In the genomic region with DNA sequence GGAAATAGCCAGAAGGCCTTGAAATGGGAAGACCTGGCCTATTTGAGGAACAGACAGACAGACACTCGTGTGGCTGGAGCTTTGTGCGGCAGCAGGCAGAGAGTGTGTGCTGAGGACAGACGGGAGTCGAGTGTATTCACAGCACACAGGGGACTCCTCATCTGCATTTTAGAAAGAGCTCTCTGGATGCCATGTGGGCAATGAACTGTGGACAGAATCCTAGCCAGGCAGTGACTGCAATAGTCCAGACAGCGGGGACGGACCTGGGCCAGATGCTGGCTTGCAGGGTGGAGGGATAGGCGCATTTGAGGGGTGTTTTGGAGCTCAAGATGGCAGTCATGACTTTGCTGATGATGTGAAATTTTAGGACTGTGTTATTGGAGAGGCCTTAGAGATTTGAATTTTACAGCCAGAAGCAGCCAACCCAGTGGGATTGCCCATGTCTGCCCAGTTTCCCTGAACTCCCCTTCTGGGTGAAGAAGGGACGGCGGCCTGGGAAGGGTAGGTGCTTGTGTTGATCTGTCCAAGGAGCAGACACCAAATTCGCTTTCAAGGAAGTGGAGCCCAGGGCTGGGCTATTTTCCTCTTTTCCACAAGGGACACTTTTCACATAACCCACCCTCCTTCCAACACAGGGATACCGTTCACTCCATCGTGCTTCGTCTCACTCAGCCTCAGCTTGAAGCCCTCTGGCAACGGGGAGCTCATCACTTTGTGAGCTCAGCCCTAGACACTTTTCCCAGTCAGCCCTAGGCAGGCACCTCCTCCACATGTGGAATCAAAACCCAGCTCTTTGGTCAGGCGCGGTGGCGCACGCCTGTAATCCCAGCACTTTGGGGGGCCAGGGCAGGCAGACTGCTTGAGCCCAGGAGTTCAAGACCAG, we compare ENCODE assay signal across 9 cellular contexts. TPM values are rescaled to one million over a fixed set of nuclear protein-coding genes. Genes with fewer than 3 reads are reported as not detected.
DNase-seq lines count a peak whose midpoint lies in the region; ATAC-seq, FAIRE-seq and TF ChIP-seq lines count a peak whose summit lies in the region.
"Had no signal": no experiment of that assay in that cellular context is flagged by ENCODE, and none has a peak within 500 bp of the region (broad histone marks: within the 10 kb centered on the region; RNA-seq: fewer than 3 reads in every experiment).

No MANE protein-coding gene starts in this region.

- H3K36me3 ChIP-seq in keratinocyte (ENCODE audit: control insufficient read depth in 2 of 2, extremely low read depth in 1 of 2, insufficient read depth in 2 of 2, low read length in 2 of 2) (no peaks in the 10 kb centered on the region), stomach (no peaks in the 10 kb centered on the region)

- H3K4me3 Mint-ChIP-seq in T-helper 1 cell treated with Interleukin-12 subunit alpha and Interleukin-12 subunit beta and Interleukin-4 antibody, amounts not matched to agents 30 μg/mL and 1 μg/mL, for 36 hours = no peak overlapping the region
- H3K4me3 Mint-ChIP-seq in activated T-helper 17 cell treated with anti-CD3 and anti-CD28 coated beads, Interleukin-2, amount 50 U/mL, for 72 hours = peak overlapping the region; percentile 69

- peaks cover 12% of the 10 kb centered on the region for H3K27me3 Mint-ChIP-seq in T-helper 1 cell treated with Interleukin-12 subunit alpha and Interleukin-12 subunit beta and Interleukin-4 antibody, amounts not matched to agents 30 μg/mL and 1 μg/mL, for 36 hours (ENCODE audit: low read depth)
- peaks cover 15% of the 10 kb centered on the region for H3K27me3 Mint-ChIP-seq in activated T-helper 17 cell treated with anti-CD3 and anti-CD28 coated beads, Interleukin-2, amount 50 U/mL, for 72 hours

- H3K4me1 ChIP-seq in keratinocyte (ENCODE audit: control insufficient read depth, extremely low read depth, insufficient read depth, low read length) (peaks cover 25% of the 10 kb centered on the region), stomach (peaks cover 13 to 32% (median 19%) of the 10 kb centered on the region in 4 donors)

- DNase-seq in T-helper 1 cell = no peak
- no peak for DNase-seq in keratinocyte (ENCODE audit: low read depth, low spot score)
- no peak for DNase-seq in stomach
- DNase-seq in activated CD8-positive, alpha-beta memory T cell treated with anti-CD3 and anti-CD28 coated beads, Interleukin-2, amount 50 U/mL, for 4 hours = no peak
- DNase-seq in NOMO-1 treated with DMSO at 0.1 percent for 48 hours (lab: John Stamatoyannopoulos, UW; ENCODE audit: unreplicated experiment) = no peak
- DNase-seq: anterior cingulate cortex had no signal

- TF ChIP-seq POLR2A in stomach (IDR thresholded peaks at IDR 0.05) = no peak

- intact Hi-C loops in stomach (cut with DNase I; ENCODE audit: low total_unique reads) = no loop called here

- dilution Hi-C loops in keratinocyte (cut with MboI; ENCODE audit: extremely low pct_ligation_motif_present, low sequenced_read_pairs) = no loop called here

- H3K4me1 Mint-ChIP-seq in T-helper 1 cell treated with Interleukin-12 subunit alpha and Interleukin-12 subunit beta and Interleukin-4 antibody, amounts not matched to agents 30 μg/mL and 1 μg/mL, for 36 hours (ENCODE audit: low read depth) = peaks cover 17% of the 10 kb centered on the region
- H3K4me1 Mint-ChIP-seq in activated T-helper 17 cell treated with anti-CD3 and anti-CD28 coated beads, Interleukin-2, amount 50 U/mL, for 72 hours = peaks cover 18% of the 10 kb centered on the region

- H3K79me2 ChIP-seq in keratinocyte (ENCODE audit: control insufficient read depth, insufficient read depth, low read length) = no peaks in the 10 kb centered on the region

- H3K27ac ChIP-seq in keratinocyte (ENCODE audit: control insufficient read depth, insufficient read depth, low read length) (peak overlapping the region; percentile 86), stomach (peak overlapping the region in 4 of 5 donors; percentile 52 to 80 (median 76))

- peak overlapping the region; percentile 81 for H3K4me2 ChIP-seq in keratinocyte (ENCODE audit: control insufficient read depth, extremely low read depth, insufficient read depth, low read depth, low read length)

- H4K20me1 ChIP-seq in keratinocyte (ENCODE audit: control insufficient read depth, extremely low read depth, insufficient read depth, low read length) = no peaks in the 10 kb centered on the region

- TF ChIP-seq CTCF in keratinocyte (optimal IDR thresholded peaks at IDR 0.05 in 1 of 3, IDR thresholded peaks at IDR 0.05 in 1 of 3, conservative IDR thresholded peaks at IDR 0.05 in 1 of 3; ENCODE audit: extremely low read depth in 1 of 3, insufficient read depth in 2 of 3, low read length in 3 of 3) (no peak), stomach (IDR thresholded peaks at IDR 0.05) (no peak)

- H3K27me3 ChIP-seq in keratinocyte (ENCODE audit: control insufficient read depth, extremely low read depth, insufficient read depth, low read length) (no peaks in the 10 kb centered on the region), stomach (no peaks in the 10 kb centered on the region)

- H2AFZ ChIP-seq in keratinocyte (ENCODE audit: control insufficient read depth, low read length) = no peak overlapping the region

- H3K9me3 ChIP-seq in keratinocyte (ENCODE audit: control insufficient read depth, low read depth, low read length) (no peaks in the 10 kb centered on the region), stomach (no peaks in the 10 kb centered on the region)

- TF ChIP-seq EP300 in stomach (IDR thresholded peaks at IDR 0.05) = no peak

- H3K27ac Mint-ChIP-seq in T-helper 1 cell treated with Interleukin-12 subunit alpha and Interleukin-12 subunit beta and Interleukin-4 antibody, amounts not matched to agents 30 μg/mL and 1 μg/mL, for 36 hours = peak overlapping the region; percentile 11
- H3K27ac Mint-ChIP-seq in activated T-helper 17 cell treated with anti-CD3 and anti-CD28 coated beads, Interleukin-2, amount 50 U/mL, for 72 hours = peak overlapping the region; percentile 87

- WGBS in stomach, 5 donors = 90 to 98% (median 90%) methylated on average over 16 to 18 of the region's 18 CpGs

- H3K9me3 Mint-ChIP-seq in T-helper 1 cell treated with Interleukin-12 subunit alpha and Interleukin-12 subunit beta and Interleukin-4 antibody, amounts not matched to agents 30 μg/mL and 1 μg/mL, for 36 hours = no peaks in the 10 kb centered on the region
- no peaks in the 10 kb centered on the region for H3K9me3 Mint-ChIP-seq in activated T-helper 17 cell treated with anti-CD3 and anti-CD28 coated beads, Interleukin-2, amount 50 U/mL, for 72 hours

- FAIRE-seq in keratinocyte (lab: Jason Lieb, UNC) = no peak

- no peak for ATAC-seq in activated T-helper 17 cell treated with anti-CD3 and anti-CD28 coated beads, Interleukin-2, amount 50 U/mL, for 72 hours (replicated peaks)
- ATAC-seq in HG03520 (IDR thresholded peaks at IDR 0.05; ENCODE audit: unreplicated experiment) = no peak

- H3K9ac ChIP-seq in keratinocyte (ENCODE audit: control insufficient read depth, extremely low read depth, insufficient read depth, low read length) = peak overlapping the region; percentile 71

- peak overlapping the region in 1 of 3 experiments; percentile 29 for H3K4me3 ChIP-seq in keratinocyte (ENCODE audit: control insufficient read depth in 2 of 3, extremely low read depth in 1 of 3, insufficient read depth in 2 of 3, low read depth in 1 of 3, low read length in 3 of 3)
- no peak overlapping the region for H3K4me3 ChIP-seq in stomach

- H3K9me1 ChIP-seq in keratinocyte (ENCODE audit: control insufficient read depth, extremely low read depth, insufficient read depth, low read length) = no peaks in the 10 kb centered on the region

- no peaks in the 10 kb centered on the region for H3K36me3 Mint-ChIP-seq in T-helper 1 cell treated with Interleukin-12 subunit alpha and Interleukin-12 subunit beta and Interleukin-4 antibody, amounts not matched to agents 30 μg/mL and 1 μg/mL, for 36 hours (ENCODE audit: low read depth)
- H3K36me3 Mint-ChIP-seq in activated T-helper 17 cell treated with anti-CD3 and anti-CD28 coated beads, Interleukin-2, amount 50 U/mL, for 72 hours (ENCODE audit: low read depth) = no peaks in the 10 kb centered on the region

RNA-seq across cellular contexts. Expression of a gene that starts 43.8 kb away (rescaled TPM):
- total RNA-seq in activated T-helper 17 cell treated with anti-CD3 and anti-CD28 coated beads, Interleukin-2, amount 50 U/mL, for 72 hours = 10 to 100 TPM; 23.3 to 30.3 TPM
- polyA plus RNA-seq in keratinocyte (1.4 to 6.8 TPM (median 6.8 TPM) in 3 replicates), stomach (1 to 10 TPM in 2 of 3 donors, under 1 TPM in 1; 0.76 to 1.8 (median 1.4) TPM)
- 1.3 TPM for polyA plus RNA-seq in keratinocyte (2011; ENCODE audit: low read depth)
- 1.9 and 2.0 TPM in 2 replicates for polyA plus RNA-seq in keratinocyte (2011; cell fraction: cytosol; rRNA removed)
- polyA plus RNA-seq in keratinocyte (2011; cell fraction: nucleus; rRNA removed) = 2.2 and 2.8 TPM in 2 replicates
- 0.80 and 4.2 TPM in 2 replicates for polyA plus RNA-seq in keratinocyte (2012; ENCODE audit: low replicate concordance)
- 1.9 to 5.1 TPM (median 3.1 TPM) in 3 replicates for polyA minus RNA-seq in keratinocyte
- 1.2 TPM for polyA minus RNA-seq in keratinocyte (2011; cell fraction: cytosol; rRNA and poly(A)+ RNA removed)
- 2.0 and 4.0 TPM in 2 replicates for polyA minus RNA-seq in keratinocyte (2011; cell fraction: nucleus; rRNA and poly(A)+ RNA removed)
- 10 to 100 TPM in 1 of 5 donors, 1 to 10 TPM in 2, under 1 TPM in 2; 0.29 to 15.2 (median 1.3) TPM for total RNA-seq in stomach

RNA-seq across cellular contexts. Expression of a gene that starts 50.9 kb away (rescaled TPM):
- total RNA-seq in activated T-helper 17 cell treated with anti-CD3 and anti-CD28 coated beads, Interleukin-2, amount 50 U/mL, for 72 hours = under 1 TPM in 1 of 2 donors, not detected in 1; 0.69 TPM
- polyA plus RNA-seq in keratinocyte = not detected in 3 replicates
- polyA plus RNA-seq in keratinocyte (2011; ENCODE audit: low read depth) = not detected
- polyA plus RNA-seq in keratinocyte (2011; cell fraction: cytosol; rRNA removed) = not detected in 2 replicates
- 0.12 TPM in 1 of 2 replicates, not detected in the other for polyA plus RNA-seq in keratinocyte (2011; cell fraction: nucleus; rRNA removed)
- not detected in 2 replicates for polyA plus RNA-seq in keratinocyte (2012; ENCODE audit: low replicate concordance)
- polyA minus RNA-seq in keratinocyte = not detected in 3 replicates
- not detected for polyA minus RNA-seq in keratinocyte (2011; cell fraction: cytosol; rRNA and poly(A)+ RNA removed)
- polyA minus RNA-seq in keratinocyte (2011; cell fraction: nucleus; rRNA and poly(A)+ RNA removed) = not detected in 2 replicates
- total RNA-seq in stomach = not detected
- polyA plus RNA-seq in stomach = under 1 TPM in 1 of 3 donors, not detected in 2; 0.48 TPM
